In genomic region chr7:107743567-107744344, GRCh38 we compare ENCODE assay signal across 1 cellular context.
A peak's percentile ranks its signal among the peaks of the same experiment; 100 is the strongest.
TF ChIP-seq lines count a peak whose summit lies in the region.

TSS of gene CBLL1 (plus strand) at chr7:107744142. CDS start at chr7:107744164, 22 bp downstream.

TF ChIP-seq in IMR-90, 13 proteins besides CTCF, POLR2A, EP300 and RAD21 (continued from another document):
- TF ChIP-seq ELK1 (IDR thresholded peaks at IDR 0.05; ENCODE audit: borderline replicate concordance, low read depth, low read length) (0 out of 2 replicates have a peak, but pooled peaks have one; percentile 2), RFX5 (IDR thresholded peaks at IDR 0.05; ENCODE audit: low read depth, low read length) (no peak), CEBPB (IDR thresholded peaks at IDR 0.05; ENCODE audit: low read depth, low read length) (no peak), MAZ (IDR thresholded peaks at IDR 0.05; ENCODE audit: borderline replicate concordance, low read depth, low read length) (peak; percentile 35; the same call in 1 of the 2 replicates), FOS (IDR thresholded peaks at IDR 0.05; ENCODE audit: low read depth, low read length) (no peak), SMC3 (IDR thresholded peaks at IDR 0.05; ENCODE audit: low read depth, low read length) (peak; percentile 68)
- TF ChIP-seq, protein P1, sequence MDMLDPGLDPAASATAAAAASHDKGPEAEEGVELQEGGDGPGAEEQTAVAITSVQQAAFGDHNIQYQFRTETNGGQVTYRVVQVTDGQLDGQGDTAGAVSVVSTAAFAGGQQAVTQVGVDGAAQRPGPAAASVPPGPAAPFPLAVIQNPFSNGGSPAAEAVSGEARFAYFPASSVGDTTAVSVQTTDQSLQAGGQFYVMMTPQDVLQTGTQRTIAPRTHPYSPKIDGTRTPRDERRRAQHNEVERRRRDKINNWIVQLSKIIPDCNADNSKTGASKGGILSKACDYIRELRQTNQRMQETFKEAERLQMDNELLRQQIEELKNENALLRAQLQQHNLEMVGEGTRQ (IDR thresholded peaks at IDR 0.05; ENCODE audit: low read depth, low read length), result no peak
